ENCODE assay signal across 8 cellular contexts in genomic region chr2:25673170-25674002, GRCh38. TPM values are rescaled to one million over a fixed set of nuclear protein-coding genes. Genes with fewer than 3 reads are reported as not detected.
DNase-seq lines count a peak whose midpoint lies in the region; ATAC-seq and TF ChIP-seq lines count a peak whose summit lies in the region.

DTNB (minus strand) TSS chr2:25673577; CDS start chr2:25652660, 20,917 bp downstream.

- peak within 1 kb of the TSS; percentile 80 for H3K27ac Mint-ChIP-seq in Calu3 (ENCODE audit: unreplicated experiment)
- H3K27ac Mint-ChIP-seq in activated T-helper 17 cell treated with anti-CD3 and anti-CD28 coated beads, Interleukin-2, amount 50 U/mL, for 72 hours, result peak within 1 kb of the TSS; percentile 24
- H3K27ac Mint-ChIP-seq in nephron progenitor cell, result no peak within 1 kb of the TSS
- no peak within 1 kb of the TSS for H3K27ac Mint-ChIP-seq in stimulated activated naive CD8-positive, alpha-beta T cell treated with anti-CD3 and anti-CD28 coated beads, Interleukin-15, Interleukin-2, amounts not matched to agents 100 ng/mL and 50 ng/mL, for 24 hours

- H3K4me1 Mint-ChIP-seq in Calu3 (ENCODE audit: low read depth, unreplicated experiment) (peaks cover 20% of the 10 kb centered on the region), nephron progenitor cell (peaks cover 17% of the 10 kb centered on the region)
- H3K4me1 Mint-ChIP-seq in activated T-helper 17 cell treated with anti-CD3 and anti-CD28 coated beads, Interleukin-2, amount 50 U/mL, for 72 hours, result peaks cover 11% of the 10 kb centered on the region
- peaks cover 29% of the 10 kb centered on the region for H3K4me1 Mint-ChIP-seq in stimulated activated naive CD8-positive, alpha-beta T cell treated with anti-CD3 and anti-CD28 coated beads, Interleukin-15, Interleukin-2, amounts not matched to agents 100 ng/mL and 50 ng/mL, for 24 hours (ENCODE audit: low read depth)

- H3K27me3 Mint-ChIP-seq in Calu3 (ENCODE audit: unreplicated experiment), result peaks cover 21% of the 10 kb centered on the region
- no peaks in the 10 kb centered on the region for H3K27me3 Mint-ChIP-seq in activated T-helper 17 cell treated with anti-CD3 and anti-CD28 coated beads, Interleukin-2, amount 50 U/mL, for 72 hours
- peaks cover 45% of the 10 kb centered on the region for H3K27me3 Mint-ChIP-seq in nephron progenitor cell (ENCODE audit: low read depth, poor library complexity)
- peaks cover 7% of the 10 kb centered on the region for H3K27me3 Mint-ChIP-seq in stimulated activated naive CD8-positive, alpha-beta T cell treated with anti-CD3 and anti-CD28 coated beads, Interleukin-15, Interleukin-2, amounts not matched to agents 100 ng/mL and 50 ng/mL, for 24 hours

- intact Hi-C loops in Calu3 (cut with micrococcal nuclease; ENCODE audit: unreplicated experiment), result no loop called here

- peak; percentile 88 for DNase-seq in Calu3
- DNase-seq in GM20000 (ENCODE audit: low spot score), result peak; percentile 96
- DNase-seq in HT-29 (ENCODE audit: low spot score), result peak; percentile 70
- DNase-seq in RPMI8226, result peak; percentile 88
- peak; percentile 57 for DNase-seq in fibroblast of pulmonary artery (ENCODE audit: low read depth)
- peak; percentile 88 for DNase-seq in nephron progenitor cell

- H3K4me3 ChIP-seq in fibroblast of pulmonary artery (replicated peaks; ENCODE audit: low read depth, low read length), result peak within 1 kb of the TSS; percentile 69

- no peak for TF ChIP-seq CTCF in Calu3 (IDR thresholded peaks at IDR 0.05; ENCODE audit: unreplicated experiment)
- no peak for TF ChIP-seq CTCF in GM20000 (IDR thresholded peaks at IDR 0.05; ENCODE audit: extremely low read depth, missing control alignments)
- TF ChIP-seq CTCF in fibroblast of pulmonary artery (IDR thresholded peaks at IDR 0.05; ENCODE audit: low read length, missing control alignments), result no peak
- TF ChIP-seq CTCF in nephron progenitor cell (IDR thresholded peaks at IDR 0.05), result no peak

- CTCF ChIA-PET in Calu3 (lab: Charles Lee), result interaction anchor here (0.6 to 2.5 kb wide), 4 partner anchors 9 to 328 kb away, joined by 3 to 10 read pairs (median 4); no protein-coding TSS in a partner anchor

- H3K4me3 Mint-ChIP-seq in Calu3 (ENCODE audit: low read depth, unreplicated experiment), result peak within 1 kb of the TSS; percentile 88
- peak within 1 kb of the TSS; percentile 85 for H3K4me3 Mint-ChIP-seq in activated T-helper 17 cell treated with anti-CD3 and anti-CD28 coated beads, Interleukin-2, amount 50 U/mL, for 72 hours
- peak within 1 kb of the TSS; percentile 85 for H3K4me3 Mint-ChIP-seq in nephron progenitor cell
- H3K4me3 Mint-ChIP-seq in stimulated activated naive CD8-positive, alpha-beta T cell treated with anti-CD3 and anti-CD28 coated beads, Interleukin-15, Interleukin-2, amounts not matched to agents 100 ng/mL and 50 ng/mL, for 24 hours, result peak within 1 kb of the TSS; percentile 86

- H3K9me3 Mint-ChIP-seq in Calu3 (ENCODE audit: low read depth, unreplicated experiment) (no peaks in the 10 kb centered on the region), nephron progenitor cell (peaks cover 11% of the 10 kb centered on the region)
- H3K9me3 Mint-ChIP-seq in activated T-helper 17 cell treated with anti-CD3 and anti-CD28 coated beads, Interleukin-2, amount 50 U/mL, for 72 hours, result no peaks in the 10 kb centered on the region
- H3K9me3 Mint-ChIP-seq in stimulated activated naive CD8-positive, alpha-beta T cell treated with anti-CD3 and anti-CD28 coated beads, Interleukin-15, Interleukin-2, amounts not matched to agents 100 ng/mL and 50 ng/mL, for 24 hours, result no peaks in the 10 kb centered on the region

- ATAC-seq in activated T-helper 17 cell treated with anti-CD3 and anti-CD28 coated beads, Interleukin-2, amount 50 U/mL, for 72 hours (replicated peaks), result peak; percentile 74

- H3K36me3 Mint-ChIP-seq in Calu3 (ENCODE audit: insufficient read depth, unreplicated experiment) (peaks cover 25% of the 10 kb centered on the region), nephron progenitor cell (ENCODE audit: low read depth) (no peaks in the 10 kb centered on the region)
- H3K36me3 Mint-ChIP-seq in activated T-helper 17 cell treated with anti-CD3 and anti-CD28 coated beads, Interleukin-2, amount 50 U/mL, for 72 hours (ENCODE audit: low read depth), result no peaks in the 10 kb centered on the region
- H3K36me3 Mint-ChIP-seq in stimulated activated naive CD8-positive, alpha-beta T cell treated with anti-CD3 and anti-CD28 coated beads, Interleukin-15, Interleukin-2, amounts not matched to agents 100 ng/mL and 50 ng/mL, for 24 hours (ENCODE audit: low read depth), result no peaks in the 10 kb centered on the region

- BruUV-seq in Calu3 (replicated peaks; lab: Mats Ljungman, UMichigan), result no TSS peak

RNA-seq across cellular contexts. Expression of gene DTNB, which starts in this region (rescaled TPM):
- total RNA-seq in Calu3 (2022), result 17.3 and 27.3 TPM in 2 replicates
- 2.9 and 3.6 TPM in 2 replicates for total RNA-seq in HT-29 (2014; rRNA removed; shearing (Covaris generic))
- total RNA-seq in activated T-helper 17 cell treated with anti-CD3 and anti-CD28 coated beads, Interleukin-2, amount 50 U/mL, for 72 hours, result 10 to 100 TPM; 10.0 to 11.8 TPM

Comparison
In these comparisons a context has a peak if more than half of its experiments do, and no peak if none do; other contexts are left out.
1. Peak in every context shown above with its lines: DNase-seq, ATAC-seq and H3K4me3 ChIP-seq.
2. H3K27ac Mint-ChIP-seq: peak in Calu3 (single experiment) and activated T-helper 17 cell treated with anti-CD3 and anti-CD28 coated beads, Interleukin-2, amount 50 U/mL, for 72 hours (single experiment); none in nephron progenitor cell (single experiment) and stimulated activated naive CD8-positive, alpha-beta T cell treated with anti-CD3 and anti-CD28 coated beads, Interleukin-15, Interleukin-2, amounts not matched to agents 100 ng/mL and 50 ng/mL, for 24 hours (single experiment).